30 cellular contexts compared by ENCODE assay signal in genomic region chr4:63663870-63664269, GRCh38.
DNase-seq lines count a peak whose midpoint lies in the region; ATAC-seq lines count a peak whose summit lies in the region.
"Had no signal": no experiment of that assay in that cellular context is flagged by ENCODE, and none has a peak within 500 bp of the region (broad histone marks: within the 10 kb centered on the region; RNA-seq: fewer than 3 reads in every experiment).

No MANE protein-coding gene starts in this region.

- no peaks in the 10 kb centered on the region for H3K27me3 Mint-ChIP-seq in effector memory CD8-positive, alpha-beta T cell
- H3K27me3 Mint-ChIP-seq: activated naive CD8-positive, alpha-beta T cell treated with anti-CD3 and anti-CD28 coated beads, Interleukin-2, amount 10 ng/mL, durations not matched to agents 7 days and 5 days had no signal

- H3K4me1 Mint-ChIP-seq in effector memory CD8-positive, alpha-beta T cell (ENCODE audit: low read depth in 2 of 2) = no peaks in the 10 kb centered on the region
- H3K4me1 Mint-ChIP-seq: activated naive CD8-positive, alpha-beta T cell treated with anti-CD3 and anti-CD28 coated beads, Interleukin-2, amount 10 ng/mL, durations not matched to agents 7 days and 5 days; nephron progenitor cell had no signal

- ATAC-seq in GM18870 (IDR thresholded peaks at IDR 0.05; ENCODE audit: unreplicated experiment) (peak; percentile 86), HG02610 (IDR thresholded peaks at IDR 0.05; ENCODE audit: unreplicated experiment) (peak; percentile 95)
- ATAC-seq in effector memory CD8-positive, alpha-beta T cell (replicated peaks) = no peak
- ATAC-seq: gastroesophageal sphincter; left colon; pancreas; SK-N-SH treated with all-trans-retinoic acid at 6 μM for 48 hours; stimulated activated naive CD8-positive, alpha-beta T cell treated with anti-CD3 and anti-CD28 coated beads, Interleukin-15, Interleukin-2, amounts not matched to agents 100 U/mL and 50 U/mL, for 24 hours had no signal

- H3K27ac Mint-ChIP-seq in effector memory CD8-positive, alpha-beta T cell = no peak overlapping the region
- H3K27ac Mint-ChIP-seq: activated naive CD8-positive, alpha-beta T cell treated with anti-CD3 and anti-CD28 coated beads, Interleukin-2, amount 10 ng/mL, durations not matched to agents 7 days and 5 days; nephron progenitor cell; T-helper 2 cell treated with Interferon-gamma antibody and Interleukin-4, amounts not matched to agents 5 μg/mL and 100 μg/mL, for 36 hours had no signal

- DNase-seq in Jurkat, Clone E6-1 (ENCODE audit: low read depth, low spot score) = peak; percentile 19
- DNase-seq in activated CD4-positive, alpha-beta T cell treated with anti-CD3 and anti-CD28 coated beads for 4 hours = no peak
- DNase-seq in effector memory CD8-positive, alpha-beta T cell = no peak
- DNase-seq in activated CD8-positive, alpha-beta memory T cell treated with anti-CD3 and anti-CD28 coated beads for 24 hours = no peak
- DNase-seq in NCI-H1105 treated with DMSO at 0.1 percent for 48 hours (lab: John Stamatoyannopoulos, UW) = no peak
- DNase-seq: activated gamma-delta T cell; activated naive CD8-positive, alpha-beta T cell treated with anti-CD3 and anti-CD28 coated beads, Interleukin-2, amount 10 ng/mL, durations not matched to agents 7 days and 5 days; activated T-cell treated with anti-CD3 and anti-CD28 coated beads, Interleukin-2, amount 50 U/mL, for 1 hour; central memory CD4-positive, alpha-beta T cell; dermis blood vessel endothelial cell; DMS79 treated with DMSO at 0.1 percent for 48 hours; GOT3; IMR-90; left colon; mammary epithelial cell; NCI-H2081; NCI-H226; NCI-H69; nephron progenitor cell; pancreas; retina; stimulated activated naive CD8-positive, alpha-beta T cell treated with anti-CD3 and anti-CD28 coated beads, Interleukin-15, Interleukin-2, amounts not matched to agents 100 U/mL and 50 U/mL, for 24 hours; testis had no signal

- peaks cover 0 to 6% of the 10 kb centered on the region in 2 donors for H3K9me3 Mint-ChIP-seq in effector memory CD8-positive, alpha-beta T cell

- H3K4me3 Mint-ChIP-seq in effector memory CD8-positive, alpha-beta T cell = no peak overlapping the region
- H3K4me3 Mint-ChIP-seq: activated naive CD8-positive, alpha-beta T cell treated with anti-CD3 and anti-CD28 coated beads, Interleukin-2, amount 10 ng/mL, durations not matched to agents 7 days and 5 days; nephron progenitor cell; T-helper 2 cell treated with Interferon-gamma antibody and Interleukin-4, amounts not matched to agents 5 μg/mL and 100 μg/mL, for 36 hours had no signal

- H3K4me3 ChIP-seq in Jurkat, Clone E6-1 (ENCODE audit: low read length) = no peak overlapping the region
- H3K4me3 ChIP-seq: gastroesophageal sphincter, hepatocyte, pancreas, skin epidermis, testis had no signal

- H3K36me3 Mint-ChIP-seq in effector memory CD8-positive, alpha-beta T cell (ENCODE audit: insufficient read depth) = no peaks in the 10 kb centered on the region
- H3K36me3 Mint-ChIP-seq: activated naive CD8-positive, alpha-beta T cell treated with anti-CD3 and anti-CD28 coated beads, Interleukin-2, amount 10 ng/mL, durations not matched to agents 7 days and 5 days had no signal
